In genomic region chr2:137947032-137947713, GRCh38 we compare ENCODE assay signal across 18 cellular contexts.
DNase-seq lines count a peak whose midpoint lies in the region; ATAC-seq and TF ChIP-seq lines count a peak whose summit lies in the region.
"Had no signal": no experiment of that assay in that cellular context is flagged by ENCODE, and none has a peak within 500 bp of the region (broad histone marks: within the 10 kb centered on the region; RNA-seq: fewer than 3 reads in every experiment).

No MANE protein-coding gene starts in this region.

- peaks cover 8% of the 10 kb centered on the region for H3K4me1 Mint-ChIP-seq in activated naive CD8-positive, alpha-beta T cell treated with anti-CD3 and anti-CD28 coated beads, Interleukin-2, amount 50 U/mL, for 24 hours
- H3K4me1 Mint-ChIP-seq: T-helper 17 cell had no signal

- peak overlapping the region; percentile 17; the same call in 1 of the 2 replicates for H3K4me2 ChIP-seq in OCI-LY3 (ENCODE audit: low read length)
- H3K4me2 ChIP-seq: KMS-11 had no signal

- DNase-seq in SIG-M5 treated with dmso at 0.1 percent for 504 hours (lab: John Stamatoyannopoulos, UW; ENCODE audit: unreplicated experiment): peak; percentile 41
- DNase-seq in SIG-M5 (lab: John Stamatoyannopoulos, UW): no peak
- peak; percentile 70 for DNase-seq in kidney tubule cell (ENCODE audit: low spot score)
- no peak for DNase-seq in stimulated activated CD4-positive, alpha-beta T cell treated with anti-CD3 and anti-CD28 coated beads, Interleukin-12 subunit alpha, Interleukin-12 subunit beta, amount 100 ng/mL, for 4 hours
- no peak for DNase-seq in activated naive CD8-positive, alpha-beta T cell treated with anti-CD3 and anti-CD28 coated beads, Interleukin-2, amount 50 U/mL, for 24 hours
- no peak for DNase-seq in NCI-H748 (lab: John Stamatoyannopoulos, UW; ENCODE audit: unreplicated experiment)
- DNase-seq: foreskin melanocyte had no signal

- TF ChIP-seq CTCF in OCI-LY3 (IDR thresholded peaks at IDR 0.05; ENCODE audit: low read depth, low read length): no peak

- no peak overlapping the region for H3K27ac Mint-ChIP-seq in activated naive CD8-positive, alpha-beta T cell treated with anti-CD3 and anti-CD28 coated beads, Interleukin-2, amount 50 U/mL, for 24 hours
- H3K27ac Mint-ChIP-seq: activated CD8-positive, alpha-beta T cell treated with anti-CD3 and anti-CD28 coated beads, Interleukin-2, amount 10 ng/mL, durations not matched to agents 7 days and 5 days; activated naive CD4-positive, alpha-beta T cell treated with anti-CD3 and anti-CD28 coated beads, Interleukin-2, amount 50 U/mL, for 72 hours; dendritic cell treated with granulocyte-macrophage colony-stimulating factor and Interleukin-4, amounts not matched to agents 40 ng/mL and 50 ng/mL, for 4 days; endodermal cell; H9; T-helper 17 cell had no signal

- H3K27ac ChIP-seq in OCI-LY3 (ENCODE audit: low read length): no peak overlapping the region
- H3K27ac ChIP-seq: esophagus muscularis mucosa, KMS-11 had no signal

- peaks cover 13% of the 10 kb centered on the region for H3K4me1 ChIP-seq in OCI-LY3 (ENCODE audit: low read length)
- H3K4me1 ChIP-seq: esophagus muscularis mucosa had no signal

- no peaks in the 10 kb centered on the region; the same call in 1 of the 2 replicates for H3K27me3 ChIP-seq in OCI-LY3 (ENCODE audit: low read depth, low read length)
- H3K27me3 ChIP-seq: esophagus muscularis mucosa had no signal

- no peaks in the 10 kb centered on the region for H3K79me2 ChIP-seq in OCI-LY3 (ENCODE audit: low read length)

- no peak overlapping the region for H3K4me3 ChIP-seq in OCI-LY3 (ENCODE audit: low read length)
- H3K4me3 ChIP-seq: esophagus muscularis mucosa had no signal

- H3K36me3 Mint-ChIP-seq in activated naive CD8-positive, alpha-beta T cell treated with anti-CD3 and anti-CD28 coated beads, Interleukin-2, amount 50 U/mL, for 24 hours (ENCODE audit: low read depth): no peaks in the 10 kb centered on the region
- H3K36me3 Mint-ChIP-seq: activated naive CD4-positive, alpha-beta T cell treated with anti-CD3 and anti-CD28 coated beads, Interleukin-2, amount 50 U/mL, for 72 hours; CD14-positive monocyte had no signal

- no peak overlapping the region for H3K4me3 Mint-ChIP-seq in activated naive CD8-positive, alpha-beta T cell treated with anti-CD3 and anti-CD28 coated beads, Interleukin-2, amount 50 U/mL, for 24 hours
- H3K4me3 Mint-ChIP-seq: activated CD8-positive, alpha-beta T cell treated with anti-CD3 and anti-CD28 coated beads, Interleukin-2, amount 10 ng/mL, durations not matched to agents 7 days and 5 days; CD14-positive monocyte; dendritic cell treated with granulocyte-macrophage colony-stimulating factor and Interleukin-4, amounts not matched to agents 40 ng/mL and 50 ng/mL, for 4 days; endodermal cell; H9; T-helper 17 cell had no signal

- no peaks in the 10 kb centered on the region for H3K36me3 ChIP-seq in OCI-LY3 (replicated peaks; ENCODE audit: low read depth, low read length)
- H3K36me3 ChIP-seq: esophagus muscularis mucosa had no signal

- H2AFZ ChIP-seq in OCI-LY3 (ENCODE audit: low read depth, low read length): no peak overlapping the region

- no peaks in the 10 kb centered on the region for H3K9me3 Mint-ChIP-seq in activated naive CD8-positive, alpha-beta T cell treated with anti-CD3 and anti-CD28 coated beads, Interleukin-2, amount 50 U/mL, for 24 hours
- H3K9me3 Mint-ChIP-seq: activated naive CD4-positive, alpha-beta T cell treated with anti-CD3 and anti-CD28 coated beads, Interleukin-2, amount 50 U/mL, for 72 hours; dendritic cell treated with granulocyte-macrophage colony-stimulating factor and Interleukin-4, amounts not matched to agents 40 ng/mL and 50 ng/mL, for 4 days; H9 had no signal

- no peak for ATAC-seq in activated naive CD8-positive, alpha-beta T cell treated with anti-CD3 and anti-CD28 coated beads, Interleukin-2, amount 50 U/mL, for 24 hours
- ATAC-seq in HG02610 (IDR thresholded peaks at IDR 0.05; ENCODE audit: unreplicated experiment): no peak
- ATAC-seq: activated CD8-positive, alpha-beta T cell treated with anti-CD3 and anti-CD28 coated beads, Interleukin-2, amount 10 ng/mL, durations not matched to agents 7 days and 5 days; activated naive CD4-positive, alpha-beta T cell treated with anti-CD3 and anti-CD28 coated beads, Interleukin-2, amount 50 U/mL, for 72 hours; T-helper 17 cell had no signal

- H3K27me3 Mint-ChIP-seq in activated naive CD8-positive, alpha-beta T cell treated with anti-CD3 and anti-CD28 coated beads, Interleukin-2, amount 50 U/mL, for 24 hours: peaks cover 5% of the 10 kb centered on the region
- H3K27me3 Mint-ChIP-seq: dendritic cell treated with granulocyte-macrophage colony-stimulating factor and Interleukin-4, amounts not matched to agents 40 ng/mL and 50 ng/mL, for 4 days had no signal

- H3K9me3 ChIP-seq in OCI-LY3 (ENCODE audit: insufficient read depth, low read length): no peaks in the 10 kb centered on the region
- H3K9me3 ChIP-seq: esophagus muscularis mucosa had no signal

- H4K20me1 ChIP-seq in OCI-LY3 (ENCODE audit: insufficient read depth, low read length): no peaks in the 10 kb centered on the region

- H3K9ac ChIP-seq in OCI-LY3 (ENCODE audit: low read length): no peak overlapping the region
- H3K9ac ChIP-seq: KMS-11 had no signal

Comparison
In these comparisons a context has a peak if more than half of its experiments do, and no peak if none do; other contexts are left out.
1. DNase-seq: peak in SIG-M5 treated with dmso at 0.1 percent for 504 hours (single experiment) and kidney tubule cell (single experiment); none in SIG-M5 (single experiment), stimulated activated CD4-positive, alpha-beta T cell treated with anti-CD3 and anti-CD28 coated beads, Interleukin-12 subunit alpha, Interleukin-12 subunit beta, amount 100 ng/mL, for 4 hours (single experiment), activated naive CD8-positive, alpha-beta T cell treated with anti-CD3 and anti-CD28 coated beads, Interleukin-2, amount 50 U/mL, for 24 hours (single experiment) and NCI-H748 (single experiment).